In genomic region chr6:110180228-110181008, GRCh38 we compare ENCODE assay signal across 8 cellular contexts. TPM values are rescaled to one million over a fixed set of nuclear protein-coding genes. Genes with fewer than 3 reads are reported as not detected.
DNase-seq lines count a peak whose midpoint lies in the region; ATAC-seq, FAIRE-seq and TF ChIP-seq lines count a peak whose summit lies in the region.

CDC40 (plus strand) TSS chr6:110180427; CDS start chr6:110180445, 18 bp downstream.

- H3K4me2 ChIP-seq in GM12878 (ENCODE audit: control insufficient read depth, insufficient read depth), result peak within 1 kb of the TSS; percentile 89

- POLR2A ChIA-PET in GM12878 (lab: Charles Lee), result interaction anchor here (0.9 to 1.9 kb wide), 4 partner anchors 17 to 739 kb away, joined by 4 to 6 read pairs (median 4); no protein-coding TSS in a partner anchor

- H3K27me3 Mint-ChIP-seq in T-helper 2 cell treated with Interferon-gamma antibody and Interleukin-4, amounts not matched to agents 5 μg/mL and 100 μg/mL, for 36 hours (ENCODE audit: low read depth), result peaks cover 12% of the 10 kb centered on the region

- no peaks in the 10 kb centered on the region for H3K27me3 ChIP-seq in GM12878 (replicated peaks in 1 of 2; ENCODE audit: control insufficient read depth in 2 of 2, insufficient read depth in 2 of 2, low read length in 1 of 2)

- in situ Hi-C loops in GM12878 (cut with MboI), result no loop called here

- TF ChIP-seq POLR2A in GM12878 (IDR thresholded peaks at IDR 0.05; ENCODE audit: low read depth, low read length), result peak; percentile 90

- 0 out of 4 replicates have a peak, but pooled peaks of 1 of the 2 experiments have one; percentile 11 for TF ChIP-seq EP300 in GM12878 (IDR thresholded peaks at IDR 0.05; ENCODE audit: borderline replicate concordance in 1 of 2, control insufficient read depth in 1 of 2, low read depth in 2 of 2, low read length in 2 of 2)

- peaks cover 50% of the 10 kb centered on the region for H3K79me2 ChIP-seq in GM12878 (ENCODE audit: control insufficient read depth, insufficient read depth, low read length)

- FAIRE-seq in GM12878 (lab: Jason Lieb, UNC), result peak; percentile 88
- FAIRE-seq in D721Med (lab: Jason Lieb, UNC), result no peak

- no peak within 1 kb of the TSS for H3K4me3 Mint-ChIP-seq in T-helper 2 cell treated with Interferon-gamma antibody and Interleukin-4, amounts not matched to agents 5 μg/mL and 100 μg/mL, for 36 hours

- H3K36me3 ChIP-seq in GM12878 (ENCODE audit: control insufficient read depth in 2 of 2, insufficient read depth in 2 of 2, low read length in 1 of 2), result no peaks in the 10 kb centered on the region; a peak in 1 of 4 replicates

- no peaks in the 10 kb centered on the region for H3K9me3 ChIP-seq in GM12878 (replicated peaks; ENCODE audit: control insufficient read depth, insufficient read depth, low read length)

- H3K27ac ChIP-seq in GM12878 (ENCODE audit: control insufficient read depth, insufficient read depth), result peak within 1 kb of the TSS; percentile 77

- no peaks in the 10 kb centered on the region for H3K9me3 Mint-ChIP-seq in T-helper 2 cell treated with Interferon-gamma antibody and Interleukin-4, amounts not matched to agents 5 μg/mL and 100 μg/mL, for 36 hours

- ATAC-seq in GM21367 (IDR thresholded peaks at IDR 0.05; ENCODE audit: unreplicated experiment), result peak; percentile 36
- ATAC-seq in GM12878, result peak; percentile 56

- CTCF ChIA-PET in GM12878 (lab: Yijun Ruan, JAX), result interaction anchor here (0.6 to 6.2 kb wide), 9 partner anchors 26 to 211 kb away, joined by 3 to 74 read pairs (median 3); no protein-coding TSS in a partner anchor

- H3K9ac ChIP-seq in GM12878 (ENCODE audit: control insufficient read depth, insufficient read depth, low read length), result peak within 1 kb of the TSS; percentile 80

- H2AFZ ChIP-seq in GM12878 (ENCODE audit: control insufficient read depth, low read depth, low read length), result peak within 1 kb of the TSS; percentile 93

- H3K4me1 Mint-ChIP-seq in T-helper 2 cell treated with Interferon-gamma antibody and Interleukin-4, amounts not matched to agents 5 μg/mL and 100 μg/mL, for 36 hours (ENCODE audit: low read depth), result peaks cover 14% of the 10 kb centered on the region

- TSS peak; percentile 68 for BruUV-seq in GM12878 (replicated peaks; lab: Mats Ljungman, UMichigan)

- TF ChIP-seq RAD21 in GM12878 (IDR thresholded peaks at IDR 0.05; ENCODE audit: insufficient read depth, low read depth, low read length), result no peak

- DNase-seq in D341Med (ENCODE audit: low spot score), result peak; percentile 76
- peak; percentile 31 for DNase-seq in HS-5 (ENCODE audit: low read depth)
- peak; percentile 61 for DNase-seq in T-helper 2 cell treated with Interferon-gamma antibody and Interleukin-4, amounts not matched to agents 5 μg/mL and 100 μg/mL, for 36 hours (ENCODE audit: low spot score)
- no peak for DNase-seq in GM12878 (ENCODE audit: low read depth, low spot score)
- DNase-seq in iPS-NIHi11 (ENCODE audit: low spot score), result peak; percentile 62
- peak; percentile 64 for DNase-seq in stimulated activated CD4-positive, alpha-beta T cell treated with anti-CD3 and anti-CD28 coated beads, Interleukin-15, amount 100 ng/mL, for 24 hours
- no peak for DNase-seq in D721Med (ENCODE audit: insufficient read length, low spot score)

- TF ChIP-seq CTCF in GM12878 (IDR thresholded peaks at IDR 0.05 in 2 of 3, conservative IDR thresholded peaks at IDR 0.05 in 1 of 3; ENCODE audit: control insufficient read depth in 2 of 3, extremely low read depth in 1 of 3, insufficient read depth in 1 of 3, low read depth in 3 of 3, low read length in 3 of 3) (no peak), D721Med (IDR thresholded peaks at IDR 0.05; ENCODE audit: insufficient read depth, missing control alignments) (no peak)

- WGBS in GM12878 (ENCODE audit: insufficient coverage, insufficient replicate concordance, low lambda C conversion rate, missing lambda C conversion rate), result under 1% methylated on average over 28 of the region's 28 CpGs

- no peaks in the 10 kb centered on the region for H4K20me1 ChIP-seq in GM12878 (ENCODE audit: control insufficient read depth, insufficient read depth)

- peak within 1 kb of the TSS; percentile 14 for H3K27ac Mint-ChIP-seq in T-helper 2 cell treated with Interferon-gamma antibody and Interleukin-4, amounts not matched to agents 5 μg/mL and 100 μg/mL, for 36 hours

- H3K4me3 ChIP-seq in GM12878, result peak within 1 kb of the TSS; percentile 83

- intact Hi-C loops in GM12878 (cut with micrococcal nuclease; ENCODE audit: unreplicated experiment), result loop anchor here (5.0 to 10.0 kb wide), 3 partner anchors 138 to 706 kb away; partner anchors contain the start of genes AK9 and FIG4

- H3K36me3 Mint-ChIP-seq in T-helper 2 cell treated with Interferon-gamma antibody and Interleukin-4, amounts not matched to agents 5 μg/mL and 100 μg/mL, for 36 hours (ENCODE audit: low read depth), result no peaks in the 10 kb centered on the region

- SMC1A ChIA-PET in GM12878 (lab: Charles Lee; ENCODE audit: uncharacterized antibody, unreplicated experiment), result interaction anchor here (0.6 to 3.0 kb wide), 12 partner anchors 9 to 770 kb away, joined by 3 to 13 read pairs (median 4); no protein-coding TSS in a partner anchor

- peaks cover 2% of the 10 kb centered on the region for H3K4me1 ChIP-seq in GM12878 (ENCODE audit: control insufficient read depth, insufficient read depth, low read length)

- RAD21 ChIA-PET in GM12878 (lab: Charles Lee; ENCODE audit: unreplicated experiment), result interaction anchor here (0.9 to 2.5 kb wide), 6 partner anchors 25 to 161 kb away, joined by 3 to 12 read pairs (median 3); no protein-coding TSS in a partner anchor

TF ChIP-seq in GM12878, 131 proteins besides CTCF, POLR2A, EP300 and RAD21 (continues in another document):
- TF ChIP-seq SRF (IDR thresholded peaks at IDR 0.05; ENCODE audit: low read depth in 2 of 2, low read length in 2 of 2) (no peak), MAX (IDR thresholded peaks at IDR 0.05; ENCODE audit: low read depth, low read length) (no peak; the same call in 1 of the 2 replicates), PAX8 (IDR thresholded peaks at IDR 0.05) (no peak), ATF3 (IDR thresholded peaks at IDR 0.05; ENCODE audit: borderline replicate concordance, extremely low read depth, low read depth, low read length) (no peak), HDAC6 (IDR thresholded peaks at IDR 0.05; ENCODE audit: unreplicated experiment) (no peak), BHLHE40 (IDR thresholded peaks at IDR 0.05; ENCODE audit: borderline replicate concordance in 1 of 2, low read depth in 2 of 2, low read length in 1 of 2) (no peak), IRF4 (IDR thresholded peaks at IDR 0.05; ENCODE audit: low read depth, low read length) (no peak), BMI1 (IDR thresholded peaks at IDR 0.05; ENCODE audit: borderline replicate concordance) (no peak), NR2F1 (conservative IDR thresholded peaks at IDR 0.05) (peak; percentile 68), ZNF24 (IDR thresholded peaks at IDR 0.05) (no peak)

RNA-seq across cellular contexts. Expression of gene CDC40, which starts in this region (rescaled TPM):
- 46.7 and 52.1 TPM in 2 replicates for total RNA-seq in GM12878 (2013; cell fraction: nucleolus; rRNA removed)
- total RNA-seq in GM12878 (2014; rRNA removed) (22.0 and 25.7 TPM in 2 replicates), GM12878 (2014; rRNA removed; fragmentation: Illumina TruSeq; extraction: Trizol) (35.5 and 36.2 TPM in 2 replicates), GM12878 (2021) (23.0 and 25.0 TPM in 2 replicates)
- 20.1 TPM for polyA plus RNA-seq in GM12878 (2011; ENCODE audit: low read depth)
- polyA plus RNA-seq in GM12878 (2011; rRNA removed) (31.3 and 61.9 TPM in 2 replicates), GM12878 (2014; fragmentation: Illumina TruSeq; extraction: Trizol) (27.3 and 37.3 TPM in 2 replicates), GM12878 (2014; fragmentation: Nextera tagmentation; extraction: Ambion mirVana) (10 to 100 TPM; 24.5 to 28.1 TPM), GM12878 (2014; rRNA removed) (14.1 and 20.1 TPM in 2 replicates), GM12878 (2016; fragmentation: Nextera tagmentation; extraction: Ambion mirVana) (10 to 100 TPM; 24.1 to 27.2 TPM)
- 11.7 and 12.9 TPM in 2 replicates for polyA plus RNA-seq in GM12878 (2011; cell fraction: cytosol; rRNA removed)
- polyA plus RNA-seq in GM12878 (2011; cell fraction: nucleus; rRNA removed), result 8.9 and 10.2 TPM in 2 replicates
- 15.0 and 17.5 TPM in 2 replicates for polyA plus RNA-seq in GM12878 (2012)
- 26.7 and 33.8 TPM in 2 replicates for polyA minus RNA-seq in GM12878 (2011; rRNA and poly(A)+ RNA removed)
- 11.9 and 13.3 TPM in 2 replicates for polyA minus RNA-seq in GM12878 (2011; cell fraction: cytosol; rRNA and poly(A)+ RNA removed)
- 11.0 and 17.0 TPM in 2 replicates for polyA minus RNA-seq in GM12878 (2011; cell fraction: nucleus; rRNA and poly(A)+ RNA removed)

Comparison
In these comparisons a context has a peak if more than half of its experiments do, and no peak if none do; other contexts are left out.
1. DNase-seq: peak in D341Med (single experiment), HS-5 (single experiment), T-helper 2 cell treated with Interferon-gamma antibody and Interleukin-4, amounts not matched to agents 5 μg/mL and 100 μg/mL, for 36 hours (single experiment), iPS-NIHi11 (single experiment) and stimulated activated CD4-positive, alpha-beta T cell treated with anti-CD3 and anti-CD28 coated beads, Interleukin-15, amount 100 ng/mL, for 24 hours (single experiment); none in GM12878 (single experiment) and D721Med (single experiment).